Comparison of ENCODE assay signal across 7 cellular contexts in the genomic region with DNA sequence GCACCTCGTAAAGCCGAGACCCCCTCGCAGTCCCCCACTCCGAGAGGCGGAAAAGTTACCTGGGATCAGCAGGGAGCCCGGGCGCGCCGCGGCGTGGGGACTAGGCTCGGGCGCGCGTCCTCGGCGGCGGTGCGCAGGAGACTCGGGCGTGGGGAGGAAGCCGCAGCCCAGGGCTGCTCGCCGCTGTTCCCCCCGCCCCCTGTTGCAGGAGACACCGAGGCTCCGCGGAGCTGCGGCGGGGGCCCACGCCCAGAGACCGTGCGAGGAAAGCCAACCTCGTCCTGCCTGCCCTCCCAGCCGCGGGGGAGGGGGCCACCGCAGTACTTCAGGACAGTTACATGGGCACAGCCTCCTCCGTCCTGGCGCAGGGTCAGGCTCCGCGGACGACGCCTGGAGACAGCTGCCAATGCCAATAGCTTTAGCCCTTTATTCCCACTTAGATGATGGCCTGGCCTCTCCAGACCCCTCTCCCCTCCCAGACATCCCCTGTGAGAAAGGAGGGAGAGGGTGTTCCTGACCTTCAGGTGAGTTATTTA. TPM values are rescaled to one million over a fixed set of nuclear protein-coding genes. Genes with fewer than 3 reads are reported as not detected.
DNase-seq lines count a peak whose midpoint lies in the region; ATAC-seq lines count a peak whose summit lies in the region.

A gene (minus strand): TSS at position 144 of the 536 bp plus-strand sequence. CDS start 54,814 bp downstream, outside the sequence.

- ATAC-seq in Right ventricle myocardium inferior (peak; percentile 79), GM18868 (IDR thresholded peaks at IDR 0.05; ENCODE audit: unreplicated experiment) (no peak), HG02852 (IDR thresholded peaks at IDR 0.05; ENCODE audit: unreplicated experiment) (no peak), HG02623 (IDR thresholded peaks at IDR 0.05; ENCODE audit: unreplicated experiment) (no peak)

- peak; percentile 50 for DNase-seq in HT1080 (ENCODE audit: low read depth)
- peak; percentile 26 for DNase-seq in activated T-cell treated with anti-CD3 and anti-CD28 coated beads, Interleukin-2, amount 50 U/mL, for 1 hour
- DNase-seq in Right ventricle myocardium inferior (ENCODE audit: missing footprints) = peak; percentile 78
- no peak for DNase-seq in occipital lobe (lab: John Stamatoyannopoulos, UW)

- intact Hi-C loops in Right ventricle myocardium inferior (cut with DNase I) = no loop called here

RNA-seq across cellular contexts. Expression of the gene that starts here (rescaled TPM):
- 191 and 198 TPM in 2 replicates for total RNA-seq in HT1080 (2014; rRNA removed; shearing (Covaris generic))
- 197 and 235 TPM in 2 replicates for polyA plus RNA-seq in HT1080 (2015; cell fraction: cytosol; rRNA removed)
- 244 and 254 TPM in 2 replicates for polyA plus RNA-seq in HT1080 (2015; cell fraction: nucleus; rRNA removed)
- total RNA-seq in Right ventricle myocardium inferior (10.5 TPM), occipital lobe (72.7 TPM)
